10 cellular contexts compared by ENCODE assay signal in the genomic region with DNA sequence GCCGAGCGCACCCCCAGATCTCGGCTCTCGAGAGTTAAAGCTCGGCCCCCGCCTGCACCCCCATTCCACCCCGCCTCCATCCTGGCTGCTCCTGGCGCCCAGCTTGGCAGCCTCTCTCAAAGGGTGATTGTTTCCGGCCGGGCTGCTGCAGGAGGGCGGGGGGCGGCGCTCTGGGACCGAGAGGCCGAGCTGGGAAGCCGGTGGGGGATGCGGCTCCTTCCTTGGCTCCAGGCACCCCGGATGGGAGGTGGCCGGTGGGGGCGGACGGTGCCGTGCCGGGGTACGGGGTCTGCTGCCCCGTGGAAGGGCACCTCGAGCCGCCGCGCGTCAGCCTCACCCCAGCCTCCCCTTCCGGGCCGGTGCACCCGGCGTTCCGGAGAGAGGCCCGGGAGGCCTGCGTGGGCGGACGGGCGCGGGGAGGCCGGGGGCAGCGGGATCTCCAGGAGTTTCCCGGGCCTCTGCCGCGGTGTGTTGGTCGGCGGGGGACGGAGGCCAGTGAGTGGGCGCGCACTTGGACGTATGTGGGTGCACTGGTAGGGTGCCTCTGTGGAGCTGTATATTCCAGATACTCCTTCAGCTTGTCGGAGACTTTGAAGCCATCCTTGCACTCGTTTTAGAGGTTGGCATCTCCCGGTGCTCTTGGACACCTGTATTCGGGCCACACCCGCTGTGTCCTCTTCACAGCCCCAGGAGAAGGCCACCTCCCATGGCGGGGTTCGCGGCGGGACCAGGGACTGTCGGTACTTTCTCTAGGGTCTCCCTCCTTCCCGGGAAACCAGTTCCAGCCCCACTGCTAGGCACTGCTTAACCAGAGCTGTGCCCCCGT.
DNase-seq lines count a peak whose midpoint lies in the region; ATAC-seq lines count a peak whose summit lies in the region.
"Had no signal": no experiment of that assay in that cellular context is flagged by ENCODE, and none has a peak within 500 bp of the region (broad histone marks: within the 10 kb centered on the region; RNA-seq: fewer than 3 reads in every experiment).

No MANE protein-coding gene starts in this region.

- no peaks in the 10 kb centered on the region for H3K9me3 ChIP-seq in iPS-20b (ENCODE audit: insufficient read depth, low read depth, low read length)

- H3K27ac ChIP-seq in iPS-20b (ENCODE audit: low read length): no peak overlapping the region

- H3K36me3 ChIP-seq in iPS-20b (ENCODE audit: insufficient read depth, low read depth, low read length): no peaks in the 10 kb centered on the region; the same call in 1 of the 2 replicates

- H3K9ac ChIP-seq in iPS-20b (ENCODE audit: low read depth, low read length): peak overlapping the region; percentile 65; the same call in 1 of the 2 replicates

- H3K4me1 ChIP-seq in iPS-20b (ENCODE audit: insufficient read depth, low read length): peaks cover 37% of the 10 kb centered on the region

- DNase-seq in activated naive CD4-positive, alpha-beta T cell treated with Interleukin-2 at 50 U/mL for 16 hours: peak; percentile 22
- no peak for DNase-seq in activated naive CD4-positive, alpha-beta T cell treated with anti-CD3 and anti-CD28 coated beads, Interleukin-2, amount 50 U/mL, for 16 hours
- DNase-seq in activated effector memory CD4-positive, alpha-beta T cell treated with anti-CD3 and anti-CD28 coated beads, Interleukin-2, amount 50 U/mL, for 16 hours: peak; percentile 65
- DNase-seq in stimulated activated CD8-positive, alpha-beta memory T cell treated with anti-CD3 and anti-CD28 coated beads, Interleukin-12 subunit alpha, Interleukin-12 subunit beta, amount 100 ng/mL, for 4 hours (ENCODE audit: low read depth): peak; percentile 8
- no peak for DNase-seq in kidney tubule cell (ENCODE audit: low spot score)
- DNase-seq: DND-41 had no signal

- H3K4me3 ChIP-seq in iPS-20b (ENCODE audit: low read length): peak overlapping the region; percentile 82

- peaks cover 65% of the 10 kb centered on the region for H3K27me3 ChIP-seq in iPS-20b (ENCODE audit: insufficient read depth, low read length)

- ATAC-seq in HG03457 (IDR thresholded peaks at IDR 0.05; ENCODE audit: unreplicated experiment) (no peak), HG03520 (IDR thresholded peaks at IDR 0.05; ENCODE audit: unreplicated experiment) (no peak)
- ATAC-seq: left colon had no signal

Comparison
In these comparisons a context has a peak if more than half of its experiments do, and no peak if none do; other contexts are left out.
1. DNase-seq: peak in activated naive CD4-positive, alpha-beta T cell treated with Interleukin-2 at 50 U/mL for 16 hours (single experiment), activated effector memory CD4-positive, alpha-beta T cell treated with anti-CD3 and anti-CD28 coated beads, Interleukin-2, amount 50 U/mL, for 16 hours (single experiment) and stimulated activated CD8-positive, alpha-beta memory T cell treated with anti-CD3 and anti-CD28 coated beads, Interleukin-12 subunit alpha, Interleukin-12 subunit beta, amount 100 ng/mL, for 4 hours (single experiment); none in activated naive CD4-positive, alpha-beta T cell treated with anti-CD3 and anti-CD28 coated beads, Interleukin-2, amount 50 U/mL, for 16 hours (single experiment) and kidney tubule cell (single experiment).